16 cellular contexts compared by ENCODE assay signal in the genomic region with DNA sequence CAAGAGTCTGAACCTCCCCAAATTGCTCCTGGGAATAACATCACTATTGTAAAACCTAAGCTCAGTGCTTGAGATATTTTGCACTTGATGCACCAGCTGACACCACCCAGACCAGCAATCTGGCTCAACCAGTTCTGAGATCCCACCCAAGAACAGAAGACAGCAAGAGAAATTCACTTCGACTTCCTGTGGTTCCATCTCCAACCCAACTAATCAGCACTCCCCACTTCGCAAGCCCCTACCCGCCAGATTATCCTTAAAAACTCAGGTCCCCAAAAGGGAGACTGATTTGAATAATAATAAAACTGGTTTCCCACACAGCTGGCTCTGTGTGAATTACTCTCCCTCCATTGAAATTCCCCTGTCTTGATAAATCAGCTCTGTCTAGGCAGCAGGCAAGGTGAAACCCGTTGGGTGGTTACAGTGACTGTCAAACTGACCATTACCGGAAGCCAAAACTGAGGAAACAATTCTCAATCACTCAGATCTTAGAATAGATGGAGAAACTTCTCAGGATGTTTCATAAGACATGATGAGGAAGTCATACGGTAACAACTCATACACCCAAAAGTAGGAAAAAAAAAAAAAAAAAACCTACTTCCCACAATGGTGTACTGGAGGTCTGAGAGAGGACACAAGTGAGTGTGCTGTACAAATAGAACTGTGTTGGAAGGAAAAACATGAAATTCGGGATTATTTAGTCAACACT.
DNase-seq lines count a peak whose midpoint lies in the region; ATAC-seq and TF ChIP-seq lines count a peak whose summit lies in the region.
"Had no signal": no experiment of that assay in that cellular context is flagged by ENCODE, and none has a peak within 500 bp of the region (broad histone marks: within the 10 kb centered on the region; RNA-seq: fewer than 3 reads in every experiment).

No MANE protein-coding gene starts in this region.

- TF ChIP-seq CTCF in PC-9 (conservative IDR thresholded peaks at IDR 0.05), result no peak

- peak; percentile 78 for DNase-seq in GF-D8 (lab: John Stamatoyannopoulos, UW)
- no peak for DNase-seq in PC-9
- DNase-seq in 8988T, result no peak
- no peak for DNase-seq in activated gamma-delta T cell (lab: John Stamatoyannopoulos, UW)
- no peak for DNase-seq in dedifferentiated amniotic fluid mesenchymal stem cell (ENCODE audit: extremely low spot score)
- DNase-seq: activated CD4-positive, alpha-beta memory T cell treated with anti-CD3 and anti-CD28 coated beads for 36 hours; Calu3; midbrain; NCI-H187 treated with DMSO at 0.1 percent for 48 hours; NCI-H510A had no signal

- ATAC-seq in HG03432 (IDR thresholded peaks at IDR 0.05; ENCODE audit: unreplicated experiment), result peak; percentile 64
- no peak for ATAC-seq in HG03108 (IDR thresholded peaks at IDR 0.05; ENCODE audit: unreplicated experiment)
- ATAC-seq: SK-N-SH treated with all-trans-retinoic acid at 6 μM for 48 hours had no signal

- no peak overlapping the region for H3K9ac ChIP-seq in iPS-20b (ENCODE audit: low read depth, low read length)
- H3K9ac ChIP-seq: KMS-11 had no signal

- H3K9me2 ChIP-seq in PC-9 (ENCODE audit: insufficient read depth), result 0 out of 2 replicates have a peak, but pooled peaks cover 7% of the 10 kb centered on the region

- POLR2A ChIA-PET in PC-9 (lab: Charles Lee; ENCODE audit: unreplicated experiment), result no interaction called here

- no peak overlapping the region for H3K4me3 ChIP-seq in PC-9
- H3K4me3 ChIP-seq in iPS-20b (ENCODE audit: low read length), result peak overlapping the region; percentile 18; the same call in 1 of the 2 replicates
- H3K4me3 ChIP-seq: breast epithelium had no signal

- no peaks in the 10 kb centered on the region for H3F3A ChIP-seq in PC-9 (ENCODE audit: insufficient read depth, low read depth)

- H3K27me3 ChIP-seq in PC-9 (ENCODE audit: insufficient read depth, low read depth) (no peaks in the 10 kb centered on the region), iPS-20b (ENCODE audit: insufficient read depth, low read length) (no peaks in the 10 kb centered on the region)
- H3K27me3 ChIP-seq: breast epithelium had no signal

- H3K27ac ChIP-seq in PC-9 (peak overlapping the region; percentile 36; the same call in 1 of the 2 replicates), iPS-20b (ENCODE audit: low read length) (no peak overlapping the region)
- H3K27ac ChIP-seq: breast epithelium, KMS-11 had no signal

- intact Hi-C loops in PC-9 (cut with micrococcal nuclease; ENCODE audit: unreplicated experiment), result no loop called here

- peak overlapping the region; percentile 36; the same call in 1 of the 2 replicates for H3K4me2 ChIP-seq in PC-9
- H3K4me2 ChIP-seq: KMS-11 had no signal

- H3K4me1 ChIP-seq in PC-9 (replicated peaks; ENCODE audit: insufficient read depth) (peaks cover 10% of the 10 kb centered on the region), iPS-20b (ENCODE audit: insufficient read depth, low read length) (peaks cover 26% of the 10 kb centered on the region)
- H3K4me1 ChIP-seq: breast epithelium had no signal

- no peaks in the 10 kb centered on the region for H3K79me2 ChIP-seq in PC-9 (ENCODE audit: low read depth)

- H3K9me3 ChIP-seq in PC-9 (ENCODE audit: insufficient read depth, low read depth) (no peaks in the 10 kb centered on the region), iPS-20b (ENCODE audit: insufficient read depth, low read depth, low read length) (no peaks in the 10 kb centered on the region)
- H3K9me3 ChIP-seq: breast epithelium had no signal

- no peaks in the 10 kb centered on the region for H4K20me1 ChIP-seq in PC-9 (ENCODE audit: insufficient read depth)

- BruUV-seq in PC-9 (replicated peaks; lab: Mats Ljungman, UMichigan), result no TSS peak

- no peaks in the 10 kb centered on the region for H3K36me3 ChIP-seq in PC-9 (ENCODE audit: low read depth)
- no peaks in the 10 kb centered on the region for H3K36me3 ChIP-seq in iPS-20b (ENCODE audit: insufficient read depth, low read depth, low read length)
- H3K36me3 ChIP-seq: breast epithelium had no signal

- CTCF ChIA-PET in PC-9 (lab: Charles Lee), result no interaction called here

- peak overlapping the region; percentile 56; the same call in 1 of the 2 replicates for H2AFZ ChIP-seq in PC-9
